9 cellular contexts compared by ENCODE assay signal in the genomic region with DNA sequence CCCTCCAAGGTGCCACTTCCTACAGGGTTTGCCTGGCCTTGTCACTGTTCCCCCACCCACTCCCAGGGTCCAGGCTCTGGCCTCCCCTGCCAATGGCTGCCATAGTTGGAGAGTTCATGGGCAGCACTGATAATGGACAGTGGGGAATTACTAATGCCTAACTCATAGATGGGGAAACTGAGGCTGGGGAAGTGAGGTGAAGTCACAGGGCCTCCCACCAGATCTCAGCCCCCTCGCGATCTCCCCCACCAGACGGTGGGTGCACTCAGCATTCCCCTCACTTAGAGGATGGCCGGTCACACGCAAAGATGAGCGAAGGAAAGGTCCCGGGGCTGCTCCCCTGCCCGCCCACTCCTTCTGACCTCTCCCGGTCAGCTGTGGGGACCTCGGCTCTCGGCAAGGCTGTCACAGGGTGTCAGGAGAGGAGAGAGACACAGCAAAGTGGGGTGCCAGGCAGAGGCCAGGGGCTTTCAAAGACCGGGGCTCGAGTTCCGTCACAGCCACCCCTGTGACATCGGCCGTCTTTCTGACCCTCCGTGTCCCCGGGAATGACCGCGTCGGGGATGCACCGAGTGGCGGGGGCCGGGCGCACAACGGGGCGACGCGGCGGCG.
DNase-seq lines count a peak whose midpoint lies in the region; ATAC-seq and TF ChIP-seq lines count a peak whose summit lies in the region.
"Had no signal": no experiment of that assay in that cellular context is flagged by ENCODE, and none has a peak within 500 bp of the region (broad histone marks: within the 10 kb centered on the region; RNA-seq: fewer than 3 reads in every experiment).

No MANE protein-coding gene starts in this region.

- H3K27me3 Mint-ChIP-seq in brain (peaks cover 20% of the 10 kb centered on the region), mesothelial cell of epicardium (ENCODE audit: low read depth) (peaks cover 1% of the 10 kb centered on the region)

- H3K27ac Mint-ChIP-seq in brain (peak overlapping the region in 3 of 5 experiments; percentile 32 to 57 (median 51)), mesothelial cell of epicardium (peak overlapping the region; percentile 82)

- H3K4me1 Mint-ChIP-seq in brain (peaks cover 40% of the 10 kb centered on the region), mesothelial cell of epicardium (peaks cover 38% of the 10 kb centered on the region)

- no peak for DNase-seq in heart right ventricle
- DNase-seq in left cardiac atrium: no peak
- DNase-seq in mesothelial cell of epicardium (ENCODE audit: low spot score in 2 of 2, unreplicated experiment in 2 of 2): no peak
- no peak for DNase-seq in upper lobe of left lung
- DNase-seq in germinal center (ENCODE audit: low spot score): no peak
- DNase-seq in cerebellum (ENCODE audit: low spot score): no peak
- no peak for DNase-seq in GM19238 (ENCODE audit: insufficient read length, low spot score)
- DNase-seq: DMS53 had no signal

- H3K4me1 ChIP-seq in heart right ventricle: peaks cover 8 to 29% (median 13%) of the 10 kb centered on the region in 9 donors
- peaks cover 10 to 22% (median 19%) of the 10 kb centered on the region in 4 donors for H3K4me1 ChIP-seq in upper lobe of left lung

- TF ChIP-seq EP300 in upper lobe of left lung (IDR thresholded peaks at IDR 0.05): no peak

- H3K36me3 ChIP-seq in heart right ventricle (no peaks in the 10 kb centered on the region), upper lobe of left lung (no peaks in the 10 kb centered on the region)

- H3K36me3 Mint-ChIP-seq in brain (no peaks in the 10 kb centered on the region), mesothelial cell of epicardium (no peaks in the 10 kb centered on the region)

- H3K9me3 Mint-ChIP-seq in brain (peaks cover 0 to 3% (median 0%) of the 10 kb centered on the region in 5 experiments), mesothelial cell of epicardium (no peaks in the 10 kb centered on the region)

- peak in 3 of 8 donors; percentile 4 to 20 (median 15) for ATAC-seq in heart right ventricle
- ATAC-seq in left cardiac atrium: no peak
- ATAC-seq in upper lobe of left lung (ENCODE audit: low FRiP score in 2 of 2): peak in 1 of 2 donors; percentile 3

- H3K4me3 ChIP-seq in heart right ventricle: peak overlapping the region in 5 of 10 donors; percentile 21 to 53 (median 34)
- peak overlapping the region in 3 of 4 donors; percentile 58 to 72 (median 67) for H3K4me3 ChIP-seq in upper lobe of left lung

- H3K27ac ChIP-seq in heart right ventricle (peak overlapping the region in 6 of 10 donors; percentile 5 to 54 (median 39)), upper lobe of left lung (peak overlapping the region; percentile 22 to 80 (median 64))

- H3K9me3 ChIP-seq in heart right ventricle: no peaks in the 10 kb centered on the region
- no peaks in the 10 kb centered on the region for H3K9me3 ChIP-seq in upper lobe of left lung

- H3K4me3 Mint-ChIP-seq in brain (peak overlapping the region; percentile 76 to 84 (median 81)), mesothelial cell of epicardium (peak overlapping the region; percentile 75)

- TF ChIP-seq POLR2A in upper lobe of left lung (IDR thresholded peaks at IDR 0.05): no peak

- WGBS in heart right ventricle, 2 donors: 25 to 29% methylated on average over 24 to 31 of the region's 31 CpGs
- WGBS in upper lobe of left lung, 2 donors: 48 to 100% methylated on average over 4 to 16 of the region's 31 CpGs

- TF ChIP-seq CTCF in heart right ventricle (IDR thresholded peaks at IDR 0.05) (no peak), brain (conservative IDR thresholded peaks at IDR 0.05) (no peak), mesothelial cell of epicardium (IDR thresholded peaks at IDR 0.05; ENCODE audit: unreplicated experiment) (no peak), upper lobe of left lung (IDR thresholded peaks at IDR 0.05) (no peak)

- peaks cover 0 to 42% (median 7%) of the 10 kb centered on the region in 7 donors for H3K27me3 ChIP-seq in heart right ventricle
- peaks cover 0 to 4% (median 0%) of the 10 kb centered on the region in 4 donors for H3K27me3 ChIP-seq in upper lobe of left lung

- intact Hi-C loops in heart right ventricle (cut with DNase I) (loop anchor here in 6 of 10 donors (2.0 to 5.0 kb wide), 3 partner anchors 103 to 105 kb away; no protein-coding TSS in a partner anchor), left cardiac atrium (cut with DNase I) (loop anchor here (2.0 to 5.0 kb wide), 2 partner anchors 103 to 104 kb away; no protein-coding TSS in a partner anchor)
